In genomic region chr4:101835121-101835904, GRCh38 we compare ENCODE assay signal across 2 cellular contexts.
TF ChIP-seq lines count a peak whose summit lies in the region.

No MANE protein-coding gene starts in this region.

TF ChIP-seq in A549, 52 proteins besides CTCF, POLR2A, EP300 and RAD21 (continued from another document):
- no peak for TF ChIP-seq E2F6 (IDR thresholded peaks at IDR 0.05; ENCODE audit: borderline replicate concordance, low read depth)
- peak; percentile 29; the same call in 1 of the 2 replicates for TF ChIP-seq GATA3 (IDR thresholded peaks at IDR 0.05; ENCODE audit: borderline replicate concordance)
- no peak for TF ChIP-seq KDM1A (IDR thresholded peaks at IDR 0.05; ENCODE audit: low read depth)
- peak; percentile 80 to 92 for TF ChIP-seq CEBPB (IDR thresholded peaks at IDR 0.05)

TF ChIP-seq in HCT116, 20 proteins besides CTCF, POLR2A, EP300 and RAD21 (continued from another document):
- TF ChIP-seq ZBTB33 (IDR thresholded peaks at IDR 0.05; ENCODE audit: extremely low read depth, insufficient replicate concordance, low read length) = no peak
